8 cellular contexts compared by ENCODE assay signal in genomic region chr15:76059320-76060097, GRCh38. TPM values are rescaled to one million over a fixed set of nuclear protein-coding genes. Genes with fewer than 3 reads are reported as not detected.
A peak's percentile ranks its signal among the peaks of the same experiment; 100 is the strongest.
DNase-seq lines count a peak whose midpoint lies in the region; ATAC-seq, FAIRE-seq and TF ChIP-seq lines count a peak whose summit lies in the region.

TSS of gene TMEM266 (plus strand) at chr15:76059985. CDS start at chr15:76134264, 74,279 bp downstream.

- ATAC-seq in HG02588 (IDR thresholded peaks at IDR 0.05; ENCODE audit: unreplicated experiment) (peak; percentile 30), HG03095 (IDR thresholded peaks at IDR 0.05; ENCODE audit: unreplicated experiment) (no peak), HG03520 (IDR thresholded peaks at IDR 0.05; ENCODE audit: unreplicated experiment) (no peak)

- DNase-seq in D721Med (ENCODE audit: insufficient read length, low spot score) (peak; percentile 58), SK-MEL-5 (ENCODE audit: low read depth, low spot score) (peak; percentile 58), cerebellar cortex (ENCODE audit: low spot score) (peak; percentile 61), kidney tubule cell (ENCODE audit: low spot score) (peak; percentile 49)
- peak; percentile 4 for DNase-seq in stimulated activated CD4-positive, alpha-beta T cell treated with anti-CD3 and anti-CD28 coated beads, Interleukin-1b, Interleukin-23, amount 100 ng/mL, for 48 hours

- no peak for TF ChIP-seq CTCF in D721Med (IDR thresholded peaks at IDR 0.05; ENCODE audit: insufficient read depth, missing control alignments)

- FAIRE-seq in D721Med (lab: Jason Lieb, UNC): no peak

- in situ Hi-C loops in SK-MEL-5 (cut with HindIII; ENCODE audit: low pct_unique_long_range_greater_than_20kb, low sequenced_read_pairs): no loop called here

RNA-seq across cellular contexts. Expression of gene TMEM266, which starts in this region (rescaled TPM):
- 1.9 and 2.0 TPM in 2 replicates for total RNA-seq in SK-MEL-5 (2014; rRNA removed; shearing (Covaris generic))
- polyA plus RNA-seq in SK-MEL-5 (2015; cell fraction: cytosol; rRNA removed): 1.2 and 1.9 TPM in 2 replicates
- 2.6 and 5.0 TPM in 2 replicates for polyA plus RNA-seq in SK-MEL-5 (2015; cell fraction: nucleus; rRNA removed)

Comparison
In these comparisons a context has a peak if more than half of its experiments do, and no peak if none do; other contexts are left out.
1. DNase-seq: peak in every context shown above with its lines; median percentile 61 in cerebellar cortex; 58 in D721Med; 58 in SK-MEL-5; 49 in kidney tubule cell; 4 in stimulated activated CD4-positive, alpha-beta T cell treated with anti-CD3 and anti-CD28 coated beads, Interleukin-1b, Interleukin-23, amount 100 ng/mL, for 48 hours.